12 cellular contexts compared by ENCODE assay signal in the genomic region with DNA sequence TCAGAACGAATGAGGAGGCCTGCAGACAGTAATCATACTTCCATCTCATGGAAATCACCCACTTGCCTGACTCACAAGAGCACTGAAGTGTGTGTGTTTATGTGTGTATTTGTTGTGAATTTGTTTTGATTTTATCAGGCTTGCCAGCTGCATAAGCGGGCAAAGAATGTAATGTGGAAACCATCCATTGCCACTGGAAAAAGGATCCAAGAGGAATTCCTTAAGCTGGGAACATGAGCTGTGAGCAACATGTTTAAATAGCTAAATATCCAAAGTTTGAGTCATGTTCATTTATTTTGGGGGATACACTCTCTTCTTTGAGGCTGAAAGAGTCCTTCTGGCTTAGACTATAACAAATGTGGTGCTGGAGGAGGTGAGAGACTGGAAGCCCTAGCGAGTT.
DNase-seq lines count a peak whose midpoint lies in the region; TF ChIP-seq lines count a peak whose summit lies in the region.
"Had no signal": no experiment of that assay in that cellular context is flagged by ENCODE, and none has a peak within 500 bp of the region (broad histone marks: within the 10 kb centered on the region; RNA-seq: fewer than 3 reads in every experiment).

No MANE protein-coding gene starts in this region.

- peak overlapping the region; percentile 34 to 61 (median 50) for H3K27ac ChIP-seq in transverse colon
- H3K27ac ChIP-seq: VCaP had no signal

- DNase-seq in HFF-Myc (ENCODE audit: extremely low read depth, low read depth) (peak; percentile 73), amniotic epithelial cell (ENCODE audit: low read depth) (peak; percentile 97), islet precursor cell (peak; percentile 58), transverse colon (no peak), NCI-H2227 treated with DMSO at 0.1 percent for 48 hours (lab: John Stamatoyannopoulos, UW) (no peak), GM19240 (ENCODE audit: insufficient read length, low spot score) (no peak)
- no peak for DNase-seq in activated T-cell treated with anti-CD3 and anti-CD28 coated beads, Interleukin-2, amount 50 U/mL, for 24 hours
- DNase-seq: activated naive CD4-positive, alpha-beta T cell; NCI-H1694 treated with DMSO at 0.1 percent for 48 hours; Peyer's patch had no signal

- no peaks in the 10 kb centered on the region for H3K36me3 ChIP-seq in transverse colon
- H3K36me3 ChIP-seq: Peyer's patch had no signal

- peak overlapping the region; percentile 14 for H3K4me3 ChIP-seq in HFF-Myc (replicated peaks; ENCODE audit: low read depth, low read length)
- no peak overlapping the region for H3K4me3 ChIP-seq in transverse colon
- H3K4me3 ChIP-seq: Peyer's patch had no signal

- intact Hi-C loops in transverse colon (cut with DNase I; ENCODE audit: low total_unique reads) = no loop called here

- H3K4me1 Mint-ChIP-seq in activated T-cell treated with anti-CD3 and anti-CD28 coated beads, Interleukin-2, amount 50 U/mL, for 24 hours (ENCODE audit: low read depth) = no peaks in the 10 kb centered on the region
- H3K4me1 Mint-ChIP-seq: stimulated activated memory B cell treated with anti-CD40 and anti-IgM and Interleukin-4, amounts not matched to agents 10 μg/mL and 1 μg/mL and 100 μg/mL, for 72 hours had no signal

- TF ChIP-seq POLR2A in transverse colon (IDR thresholded peaks at IDR 0.05) = no peak

- H3K9me3 Mint-ChIP-seq in activated T-cell treated with anti-CD3 and anti-CD28 coated beads, Interleukin-2, amount 50 U/mL, for 24 hours = no peaks in the 10 kb centered on the region
- H3K9me3 Mint-ChIP-seq: stimulated activated memory B cell treated with anti-CD40 and anti-IgM and Interleukin-4, amounts not matched to agents 10 μg/mL and 1 μg/mL and 100 μg/mL, for 72 hours had no signal

- no peaks in the 10 kb centered on the region for H3K36me3 Mint-ChIP-seq in activated T-cell treated with anti-CD3 and anti-CD28 coated beads, Interleukin-2, amount 50 U/mL, for 24 hours (ENCODE audit: low read depth)

- no peaks in the 10 kb centered on the region for H3K9me3 ChIP-seq in transverse colon
- H3K9me3 ChIP-seq: Peyer's patch had no signal

- H3K4me3 Mint-ChIP-seq in activated T-cell treated with anti-CD3 and anti-CD28 coated beads, Interleukin-2, amount 50 U/mL, for 24 hours = no peak overlapping the region
- H3K4me3 Mint-ChIP-seq: stimulated activated memory B cell treated with anti-CD40 and anti-IgM and Interleukin-4, amounts not matched to agents 10 μg/mL and 1 μg/mL and 100 μg/mL, for 72 hours had no signal

- 69 to 80% methylated on average over 1 to 3 of the region's 3 CpGs for WGBS in transverse colon (ENCODE audit: low coverage in 1 of 2), 2 donors

- H3K27me3 Mint-ChIP-seq in activated T-cell treated with anti-CD3 and anti-CD28 coated beads, Interleukin-2, amount 50 U/mL, for 24 hours = no peaks in the 10 kb centered on the region
- H3K27me3 Mint-ChIP-seq: stimulated activated memory B cell treated with anti-CD40 and anti-IgM and Interleukin-4, amounts not matched to agents 10 μg/mL and 1 μg/mL and 100 μg/mL, for 72 hours had no signal

- H3K27ac Mint-ChIP-seq in activated T-cell treated with anti-CD3 and anti-CD28 coated beads, Interleukin-2, amount 50 U/mL, for 24 hours = no peak overlapping the region
- H3K27ac Mint-ChIP-seq: stimulated activated memory B cell treated with anti-CD40 and anti-IgM and Interleukin-4, amounts not matched to agents 10 μg/mL and 1 μg/mL and 100 μg/mL, for 72 hours had no signal

- no peak for TF ChIP-seq CTCF in HFF-Myc (IDR thresholded peaks at IDR 0.05; ENCODE audit: low read depth, low read length, missing control alignments)
- TF ChIP-seq CTCF in transverse colon (IDR thresholded peaks at IDR 0.05) = no peak

- in situ Hi-C loops in transverse colon (cut with MboI; ENCODE audit: low pct_ligation_motif_present in 1 of 4, low pct_unique_long_range_greater_than_20kb in 1 of 4, low sequenced_read_pairs in 3 of 4) = no loop called here

- H3K4me1 ChIP-seq in transverse colon = no peaks in the 10 kb centered on the region
- H3K4me1 ChIP-seq: Peyer's patch had no signal

- no peak for TF ChIP-seq EP300 in transverse colon (IDR thresholded peaks at IDR 0.05; ENCODE audit: low read depth)

- no peaks in the 10 kb centered on the region for H3K27me3 ChIP-seq in transverse colon
- H3K27me3 ChIP-seq: Peyer's patch had no signal

Comparison
In these comparisons a context has a peak if more than half of its experiments do, and no peak if none do; other contexts are left out.
1. DNase-seq: peak in HFF-Myc (single experiment), amniotic epithelial cell (single experiment) and islet precursor cell (single experiment); none in transverse colon (single experiment), NCI-H2227 treated with DMSO at 0.1 percent for 48 hours (single experiment), activated T-cell treated with anti-CD3 and anti-CD28 coated beads, Interleukin-2, amount 50 U/mL, for 24 hours (single experiment) and GM19240 (single experiment).